9 cellular contexts compared by ENCODE assay signal in genomic region chr4:164716901-164717300, GRCh38. TPM values are rescaled to one million over a fixed set of nuclear protein-coding genes. Genes with fewer than 3 reads are reported as not detected.
DNase-seq lines count a peak whose midpoint lies in the region; ATAC-seq, FAIRE-seq and TF ChIP-seq lines count a peak whose summit lies in the region.
"Had no signal": no experiment of that assay in that cellular context is flagged by ENCODE, and none has a peak within 500 bp of the region (broad histone marks: within the 10 kb centered on the region; RNA-seq: fewer than 3 reads in every experiment).

No MANE protein-coding gene starts in this region.

- FAIRE-seq in HTR-8/SVneo (lab: Jason Lieb, UNC) = no peak
- FAIRE-seq: colon had no signal

- TF ChIP-seq CTCF in chondrocyte (IDR thresholded peaks at IDR 0.05) = peak; percentile 29
- TF ChIP-seq CTCF in retinal pigment epithelial cell (conservative IDR thresholded peaks at IDR 0.05; ENCODE audit: low read depth, low read length) = peak; percentile 24

- peak; percentile 88 for ATAC-seq in GM19324 (IDR thresholded peaks at IDR 0.05; ENCODE audit: low FRiP score, unreplicated experiment)

- no peak overlapping the region for H3K4me3 ChIP-seq in retinal pigment epithelial cell (ENCODE audit: low read length)

- H3K9me3 Mint-ChIP-seq in chondrocyte (ENCODE audit: low read depth) = peaks cover 2% of the 10 kb centered on the region

- H3K27ac Mint-ChIP-seq in chondrocyte (ENCODE audit: unreplicated experiment) = no peak overlapping the region

- no peak overlapping the region for H3K4me3 Mint-ChIP-seq in chondrocyte (ENCODE audit: unreplicated experiment)

- H3K4me1 Mint-ChIP-seq in chondrocyte (ENCODE audit: low read depth) = no peaks in the 10 kb centered on the region

- DNase-seq in HTR-8/SVneo (ENCODE audit: insufficient read length, low spot score) (peak; percentile 3), chondrocyte (ENCODE audit: low spot score) (no peak), retinal pigment epithelial cell (ENCODE audit: low read depth) (no peak), NOMO-1 treated with DMSO at 0.1 percent for 48 hours (lab: John Stamatoyannopoulos, UW; ENCODE audit: unreplicated experiment) (no peak), amniotic stem cell (lab: John Stamatoyannopoulos, UW) (no peak), NCI-H2196 (lab: John Stamatoyannopoulos, UW; ENCODE audit: unreplicated experiment) (no peak)
- DNase-seq: activated CD8-positive, alpha-beta memory T cell treated with anti-CD3 and anti-CD28 coated beads for 24 hours had no signal

- peaks cover 14% of the 10 kb centered on the region for H3K27me3 Mint-ChIP-seq in chondrocyte (ENCODE audit: low read depth)

- no peaks in the 10 kb centered on the region for H3K36me3 Mint-ChIP-seq in chondrocyte (ENCODE audit: low read depth)

RNA-seq across cellular contexts. Expression of gene SMIM31, which starts 37.0 kb away (rescaled TPM):
- not detected in 3 replicates for total RNA-seq in chondrocyte
